In genomic region chr10:31125789-31126188, GRCh38 we compare ENCODE assay signal across 37 cellular contexts.
"Had no signal": no experiment of that assay in that cellular context is flagged by ENCODE, and none has a peak within 500 bp of the region (broad histone marks: within the 10 kb centered on the region; RNA-seq: fewer than 3 reads in every experiment).

No MANE protein-coding gene starts in this region.

- H3K4me1 ChIP-seq: foreskin keratinocyte had no signal

- H3K9me3 ChIP-seq: esophagus muscularis mucosa, gastrocnemius medialis, heart right ventricle had no signal

- DNase-seq: activated B cell treated with CpG ODN at 0.5 μM for 24 hours; activated CD4-positive, alpha-beta memory T cell treated with anti-CD3 and anti-CD28 coated beads for 36 hours; activated CD4-positive, alpha-beta T cell treated with anti-CD3 and anti-CD28 coated beads for 4 hours; activated CD4-positive, alpha-beta T cell treated with anti-CD3 and anti-CD28 coated beads, Interleukin-2, amount 50 U/mL, for 1 hour; activated CD8-positive, alpha-beta memory T cell treated with anti-CD3 and anti-CD28 coated beads, Interleukin-2, amount 10 ng/mL, durations not matched to agents 7 days and 5 days; activated CD8-positive, alpha-beta memory T cell treated with anti-CD3 and anti-CD28 coated beads, Interleukin-2, amount 50 U/mL, for 4 hours; activated CD8-positive, alpha-beta T cell treated with anti-CD3 and anti-CD28 coated beads, Interleukin-2, amount 10 ng/mL, durations not matched to agents 7 days and 5 days; activated effector memory CD4-positive, alpha-beta T cell treated with Interleukin-2 at 50 U/mL for 16 hours; activated gamma-delta T cell treated with Interleukin-2 at 50 U/mL for 16 hours; activated naive CD4-positive, alpha-beta T cell treated with anti-CD3 and anti-CD28 coated beads, Interleukin-2, amount 50 U/mL, for 16 hours; activated naive CD4-positive, alpha-beta T cell treated with Interleukin-2 at 50 U/mL for 16 hours; activated T-cell treated with anti-CD3 and anti-CD28 coated beads, Interleukin-2, amount 50 U/mL, for 4 hours; amniotic stem cell; anterior cingulate cortex; brain microvascular endothelial cell; cortex of kidney; dermis blood vessel endothelial cell; effector CD4-positive, alpha-beta T cell; effector memory CD8-positive, alpha-beta T cell; erythroblast; foreskin keratinocyte; gastrocnemius medialis; heart right ventricle; T-helper 1 cell; T-helper 17 cell; T1000; WERI-Rb-1 had no signal

- H3K36me3 Mint-ChIP-seq: activated CD4-positive, alpha-beta memory T cell treated with anti-CD3 and anti-CD28 coated beads for 36 hours; activated CD8-positive, alpha-beta memory T cell treated with anti-CD3 and anti-CD28 coated beads, Interleukin-2, amount 10 ng/mL, durations not matched to agents 7 days and 5 days; activated naive CD8-positive, alpha-beta T cell had no signal

- H3K9me3 Mint-ChIP-seq: activated B cell treated with CpG ODN at 0.5 μM for 24 hours; activated CD4-positive, alpha-beta memory T cell treated with anti-CD3 and anti-CD28 coated beads for 36 hours; activated T-cell treated with anti-CD3 and anti-CD28 coated beads, Interleukin-2, amount 50 U/mL, for 4 hours; activated T-helper 17 cell treated with anti-CD3 and anti-CD28 coated beads, Interleukin-2, amount 50 U/mL, for 72 hours; central memory CD8-positive, alpha-beta T cell; effector memory CD8-positive, alpha-beta T cell; T-helper 2 cell treated with Interferon-gamma antibody and Interleukin-4, amounts not matched to agents 5 μg/mL and 100 μg/mL, for 36 hours had no signal

- H3K27me3 ChIP-seq: brain microvascular endothelial cell, esophagus muscularis mucosa, gastrocnemius medialis, heart right ventricle, hepatocyte had no signal

- H3K36me3 ChIP-seq: brain microvascular endothelial cell, esophagus muscularis mucosa, gastrocnemius medialis, heart right ventricle, WERI-Rb-1 had no signal

- H2AFZ ChIP-seq: hepatocyte had no signal

- H3K4me3 ChIP-seq: esophagus muscularis mucosa, gastrocnemius medialis, heart right ventricle, hepatocyte had no signal

- ATAC-seq: activated CD4-positive, CD25-positive, alpha-beta regulatory T cell treated with anti-CD3 and anti-CD28 coated beads, Interleukin-2, amount 50 U/mL, for 24 hours; activated CD8-positive, alpha-beta memory T cell treated with anti-CD3 and anti-CD28 coated beads, Interleukin-2, amount 10 ng/mL, durations not matched to agents 7 days and 5 days; activated CD8-positive, alpha-beta T cell treated with anti-CD3 and anti-CD28 coated beads, Interleukin-2, amount 10 ng/mL, durations not matched to agents 7 days and 5 days; activated T-cell treated with anti-CD3 and anti-CD28 coated beads, Interleukin-2, amount 50 U/mL, for 4 hours; effector memory CD8-positive, alpha-beta T cell; foreskin keratinocyte; gastrocnemius medialis; heart right ventricle; T-helper 17 cell had no signal

- H3K4me2 ChIP-seq: hepatocyte had no signal

- H3K4me1 Mint-ChIP-seq: activated CD8-positive, alpha-beta memory T cell treated with anti-CD3 and anti-CD28 coated beads, Interleukin-2, amount 10 ng/mL, durations not matched to agents 7 days and 5 days; activated T-helper 17 cell treated with anti-CD3 and anti-CD28 coated beads, Interleukin-2, amount 50 U/mL, for 72 hours; central memory CD8-positive, alpha-beta T cell had no signal

- H3K4me3 Mint-ChIP-seq: activated B cell treated with CpG ODN at 0.5 μM for 24 hours; activated CD4-positive, alpha-beta memory T cell treated with anti-CD3 and anti-CD28 coated beads for 36 hours; activated CD8-positive, alpha-beta memory T cell treated with anti-CD3 and anti-CD28 coated beads, Interleukin-2, amount 10 ng/mL, durations not matched to agents 7 days and 5 days; activated CD8-positive, alpha-beta T cell treated with anti-CD3 and anti-CD28 coated beads, Interleukin-2, amount 10 ng/mL, durations not matched to agents 7 days and 5 days; activated naive CD8-positive, alpha-beta T cell; activated T-cell treated with anti-CD3 and anti-CD28 coated beads, Interleukin-2, amount 50 U/mL, for 4 hours; activated T-helper 17 cell treated with anti-CD3 and anti-CD28 coated beads, Interleukin-2, amount 50 U/mL, for 72 hours; central memory CD8-positive, alpha-beta T cell; effector memory CD8-positive, alpha-beta T cell; T-helper 17 cell; T-helper 2 cell treated with Interferon-gamma antibody and Interleukin-4, amounts not matched to agents 5 μg/mL and 100 μg/mL, for 36 hours had no signal

- H3K27ac Mint-ChIP-seq: activated B cell treated with CpG ODN at 0.5 μM for 24 hours; activated CD8-positive, alpha-beta memory T cell treated with anti-CD3 and anti-CD28 coated beads, Interleukin-2, amount 10 ng/mL, durations not matched to agents 7 days and 5 days; activated CD8-positive, alpha-beta T cell treated with anti-CD3 and anti-CD28 coated beads, Interleukin-2, amount 10 ng/mL, durations not matched to agents 7 days and 5 days; activated naive CD8-positive, alpha-beta T cell; effector memory CD8-positive, alpha-beta T cell; T-helper 17 cell; T-helper 2 cell treated with Interferon-gamma antibody and Interleukin-4, amounts not matched to agents 5 μg/mL and 100 μg/mL, for 36 hours had no signal

- H3K27ac ChIP-seq: brain microvascular endothelial cell, esophagus muscularis mucosa, foreskin keratinocyte, gastrocnemius medialis, heart right ventricle, hepatocyte, WERI-Rb-1 had no signal

- FAIRE-seq: astrocyte, bronchial epithelial cell, colon had no signal

- H3K27me3 Mint-ChIP-seq: activated CD4-positive, alpha-beta memory T cell treated with anti-CD3 and anti-CD28 coated beads for 36 hours; activated CD8-positive, alpha-beta memory T cell treated with anti-CD3 and anti-CD28 coated beads, Interleukin-2, amount 10 ng/mL, durations not matched to agents 7 days and 5 days; activated naive CD8-positive, alpha-beta T cell had no signal

- H3K79me2 ChIP-seq: hepatocyte had no signal
